1 cellular context compared by ENCODE assay signal in the genomic region with DNA sequence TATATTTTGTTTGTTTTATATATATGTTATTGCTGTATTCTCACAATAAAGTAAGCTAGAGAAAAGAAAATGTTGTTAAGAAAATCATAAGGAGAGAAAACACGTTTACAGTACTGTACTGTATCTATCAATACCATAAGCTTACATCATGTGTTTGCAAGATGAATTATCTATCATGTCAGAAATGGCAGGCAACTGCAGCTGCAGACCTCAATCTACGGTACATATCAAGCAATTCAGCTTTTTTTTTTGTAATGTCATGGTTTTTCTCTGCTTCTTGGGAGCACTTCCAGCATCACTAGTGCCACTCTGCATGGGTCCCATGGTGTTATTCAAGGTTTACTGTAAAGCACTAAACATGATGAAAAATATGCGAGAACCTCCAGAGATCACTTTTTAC.
TF ChIP-seq lines count a peak whose summit lies in the region.

No MANE protein-coding gene starts in this region.

TF ChIP-seq in K562, 482 proteins besides CTCF, POLR2A, EP300 and RAD21 (continued from another document and continues in another):
- no peak for TF ChIP-seq MCM5 (IDR thresholded peaks at IDR 0.05; ENCODE audit: low read depth)
- no peak for TF ChIP-seq XRCC4 (IDR thresholded peaks at IDR 0.05; ENCODE audit: extremely low read depth, insufficient read depth, insufficient read length)
- no peak for TF ChIP-seq OTX1 (CRISPR knock-in tag; IDR thresholded peaks at IDR 0.05)
- TF ChIP-seq, protein P1, sequence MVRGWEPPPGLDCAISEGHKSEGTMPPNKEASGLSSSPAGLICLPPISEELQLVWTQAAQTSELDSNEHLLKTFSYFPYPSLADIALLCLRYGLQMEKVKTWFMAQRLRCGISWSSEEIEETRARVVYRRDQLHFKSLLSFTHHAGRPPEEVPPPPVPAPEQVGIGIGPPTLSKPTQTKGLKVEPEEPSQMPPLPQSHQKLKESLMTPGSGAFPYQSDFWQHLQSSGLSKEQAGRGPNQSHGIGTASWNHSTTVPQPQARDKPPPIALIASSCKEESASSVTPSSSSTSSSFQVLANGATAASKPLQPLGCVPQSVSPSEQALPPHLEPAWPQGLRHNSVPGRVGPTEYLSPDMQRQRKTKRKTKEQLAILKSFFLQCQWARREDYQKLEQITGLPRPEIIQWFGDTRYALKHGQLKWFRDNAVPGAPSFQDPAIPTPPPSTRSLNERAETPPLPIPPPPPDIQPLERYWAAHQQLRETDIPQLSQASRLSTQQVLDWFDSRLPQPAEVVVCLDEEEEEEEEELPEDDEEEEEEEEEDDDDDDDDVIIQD (CRISPR knock-in tag; IDR thresholded peaks at IDR 0.05) = no peak
- no peak for TF ChIP-seq ZNF282 (CRISPR knock-in tag; IDR thresholded peaks at IDR 0.05)
- TF ChIP-seq, protein P2, sequence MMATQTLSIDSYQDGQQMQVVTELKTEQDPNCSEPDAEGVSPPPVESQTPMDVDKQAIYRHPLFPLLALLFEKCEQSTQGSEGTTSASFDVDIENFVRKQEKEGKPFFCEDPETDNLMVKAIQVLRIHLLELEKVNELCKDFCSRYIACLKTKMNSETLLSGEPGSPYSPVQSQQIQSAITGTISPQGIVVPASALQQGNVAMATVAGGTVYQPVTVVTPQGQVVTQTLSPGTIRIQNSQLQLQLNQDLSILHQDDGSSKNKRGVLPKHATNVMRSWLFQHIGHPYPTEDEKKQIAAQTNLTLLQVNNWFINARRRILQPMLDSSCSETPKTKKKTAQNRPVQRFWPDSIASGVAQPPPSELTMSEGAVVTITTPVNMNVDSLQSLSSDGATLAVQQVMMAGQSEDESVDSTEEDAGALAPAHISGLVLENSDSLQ (IDR thresholded peaks at IDR 0.05) = peak; percentile 63
- no peak for TF ChIP-seq ZFP30 (CRISPR knock-in tag; IDR thresholded peaks at IDR 0.05; ENCODE audit: borderline replicate concordance)
- no peak for TF ChIP-seq MECOM (CRISPR knock-in tag; IDR thresholded peaks at IDR 0.05)
- no peak for TF ChIP-seq KDM4B (IDR thresholded peaks at IDR 0.05; ENCODE audit: borderline replicate concordance in 2 of 2, low read depth in 1 of 2)
- no peak for TF ChIP-seq MED1 (CRISPR knock-in tag; IDR thresholded peaks at IDR 0.05; ENCODE audit: borderline replicate concordance)
- TF ChIP-seq L3MBTL2 (IDR thresholded peaks at IDR 0.05) = no peak
- TF ChIP-seq, protein P3, sequence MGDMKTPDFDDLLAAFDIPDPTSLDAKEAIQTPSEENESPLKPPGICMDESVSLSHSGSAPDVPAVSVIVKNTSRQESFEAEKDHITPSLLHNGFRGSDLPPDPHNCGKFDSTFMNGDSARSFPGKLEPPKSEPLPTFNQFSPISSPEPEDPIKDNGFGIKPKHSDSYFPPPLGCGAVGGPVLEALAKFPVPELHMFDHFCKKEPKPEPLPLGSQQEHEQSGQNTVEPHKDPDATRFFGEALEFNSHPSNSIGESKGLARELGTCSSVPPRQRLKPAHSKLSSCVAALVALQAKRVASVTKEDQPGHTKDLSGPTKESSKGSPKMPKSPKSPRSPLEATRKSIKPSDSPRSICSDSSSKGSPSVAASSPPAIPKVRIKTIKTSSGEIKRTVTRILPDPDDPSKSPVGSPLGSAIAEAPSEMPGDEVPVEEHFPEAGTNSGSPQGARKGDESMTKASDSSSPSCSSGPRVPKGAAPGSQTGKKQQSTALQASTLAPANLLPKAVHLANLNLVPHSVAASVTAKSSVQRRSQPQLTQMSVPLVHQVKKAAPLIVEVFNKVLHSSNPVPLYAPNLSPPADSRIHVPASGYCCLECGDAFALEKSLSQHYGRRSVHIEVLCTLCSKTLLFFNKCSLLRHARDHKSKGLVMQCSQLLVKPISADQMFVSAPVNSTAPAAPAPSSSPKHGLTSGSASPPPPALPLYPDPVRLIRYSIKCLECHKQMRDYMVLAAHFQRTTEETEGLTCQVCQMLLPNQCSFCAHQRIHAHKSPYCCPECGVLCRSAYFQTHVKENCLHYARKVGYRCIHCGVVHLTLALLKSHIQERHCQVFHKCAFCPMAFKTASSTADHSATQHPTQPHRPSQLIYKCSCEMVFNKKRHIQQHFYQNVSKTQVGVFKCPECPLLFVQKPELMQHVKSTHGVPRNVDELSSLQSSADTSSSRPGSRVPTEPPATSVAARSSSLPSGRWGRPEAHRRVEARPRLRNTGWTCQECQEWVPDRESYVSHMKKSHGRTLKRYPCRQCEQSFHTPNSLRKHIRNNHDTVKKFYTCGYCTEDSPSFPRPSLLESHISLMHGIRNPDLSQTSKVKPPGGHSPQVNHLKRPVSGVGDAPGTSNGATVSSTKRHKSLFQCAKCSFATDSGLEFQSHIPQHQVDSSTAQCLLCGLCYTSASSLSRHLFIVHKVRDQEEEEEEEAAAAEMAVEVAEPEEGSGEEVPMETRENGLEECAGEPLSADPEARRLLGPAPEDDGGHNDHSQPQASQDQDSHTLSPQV (IDR thresholded peaks at IDR 0.05) = no peak
- TF ChIP-seq MXI1 (IDR thresholded peaks at IDR 0.05; ENCODE audit: low read depth, low read length) = no peak
- TF ChIP-seq SIN3B (IDR thresholded peaks at IDR 0.05; ENCODE audit: low read depth) = no peak
- TF ChIP-seq FOXK1 (CRISPR knock-in tag; IDR thresholded peaks at IDR 0.05; ENCODE audit: borderline replicate concordance) = no peak
- TF ChIP-seq, protein P4, sequence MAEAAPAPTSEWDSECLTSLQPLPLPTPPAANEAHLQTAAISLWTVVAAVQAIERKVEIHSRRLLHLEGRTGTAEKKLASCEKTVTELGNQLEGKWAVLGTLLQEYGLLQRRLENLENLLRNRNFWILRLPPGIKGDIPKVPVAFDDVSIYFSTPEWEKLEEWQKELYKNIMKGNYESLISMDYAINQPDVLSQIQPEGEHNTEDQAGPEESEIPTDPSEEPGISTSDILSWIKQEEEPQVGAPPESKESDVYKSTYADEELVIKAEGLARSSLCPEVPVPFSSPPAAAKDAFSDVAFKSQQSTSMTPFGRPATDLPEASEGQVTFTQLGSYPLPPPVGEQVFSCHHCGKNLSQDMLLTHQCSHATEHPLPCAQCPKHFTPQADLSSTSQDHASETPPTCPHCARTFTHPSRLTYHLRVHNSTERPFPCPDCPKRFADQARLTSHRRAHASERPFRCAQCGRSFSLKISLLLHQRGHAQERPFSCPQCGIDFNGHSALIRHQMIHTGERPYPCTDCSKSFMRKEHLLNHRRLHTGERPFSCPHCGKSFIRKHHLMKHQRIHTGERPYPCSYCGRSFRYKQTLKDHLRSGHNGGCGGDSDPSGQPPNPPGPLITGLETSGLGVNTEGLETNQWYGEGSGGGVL (CRISPR knock-in tag; IDR thresholded peaks at IDR 0.05) = no peak
- no peak for TF ChIP-seq DPF2 (IDR thresholded peaks at IDR 0.05)
- TF ChIP-seq ZBTB1 (CRISPR knock-in tag; IDR thresholded peaks at IDR 0.05; ENCODE audit: borderline replicate concordance, low read depth) = no peak
- TF ChIP-seq NR2F6 (CRISPR knock-in tag; IDR thresholded peaks at IDR 0.05) = no peak
- no peak for TF ChIP-seq NFIC (IDR thresholded peaks at IDR 0.05)
- TF ChIP-seq, protein P5, sequence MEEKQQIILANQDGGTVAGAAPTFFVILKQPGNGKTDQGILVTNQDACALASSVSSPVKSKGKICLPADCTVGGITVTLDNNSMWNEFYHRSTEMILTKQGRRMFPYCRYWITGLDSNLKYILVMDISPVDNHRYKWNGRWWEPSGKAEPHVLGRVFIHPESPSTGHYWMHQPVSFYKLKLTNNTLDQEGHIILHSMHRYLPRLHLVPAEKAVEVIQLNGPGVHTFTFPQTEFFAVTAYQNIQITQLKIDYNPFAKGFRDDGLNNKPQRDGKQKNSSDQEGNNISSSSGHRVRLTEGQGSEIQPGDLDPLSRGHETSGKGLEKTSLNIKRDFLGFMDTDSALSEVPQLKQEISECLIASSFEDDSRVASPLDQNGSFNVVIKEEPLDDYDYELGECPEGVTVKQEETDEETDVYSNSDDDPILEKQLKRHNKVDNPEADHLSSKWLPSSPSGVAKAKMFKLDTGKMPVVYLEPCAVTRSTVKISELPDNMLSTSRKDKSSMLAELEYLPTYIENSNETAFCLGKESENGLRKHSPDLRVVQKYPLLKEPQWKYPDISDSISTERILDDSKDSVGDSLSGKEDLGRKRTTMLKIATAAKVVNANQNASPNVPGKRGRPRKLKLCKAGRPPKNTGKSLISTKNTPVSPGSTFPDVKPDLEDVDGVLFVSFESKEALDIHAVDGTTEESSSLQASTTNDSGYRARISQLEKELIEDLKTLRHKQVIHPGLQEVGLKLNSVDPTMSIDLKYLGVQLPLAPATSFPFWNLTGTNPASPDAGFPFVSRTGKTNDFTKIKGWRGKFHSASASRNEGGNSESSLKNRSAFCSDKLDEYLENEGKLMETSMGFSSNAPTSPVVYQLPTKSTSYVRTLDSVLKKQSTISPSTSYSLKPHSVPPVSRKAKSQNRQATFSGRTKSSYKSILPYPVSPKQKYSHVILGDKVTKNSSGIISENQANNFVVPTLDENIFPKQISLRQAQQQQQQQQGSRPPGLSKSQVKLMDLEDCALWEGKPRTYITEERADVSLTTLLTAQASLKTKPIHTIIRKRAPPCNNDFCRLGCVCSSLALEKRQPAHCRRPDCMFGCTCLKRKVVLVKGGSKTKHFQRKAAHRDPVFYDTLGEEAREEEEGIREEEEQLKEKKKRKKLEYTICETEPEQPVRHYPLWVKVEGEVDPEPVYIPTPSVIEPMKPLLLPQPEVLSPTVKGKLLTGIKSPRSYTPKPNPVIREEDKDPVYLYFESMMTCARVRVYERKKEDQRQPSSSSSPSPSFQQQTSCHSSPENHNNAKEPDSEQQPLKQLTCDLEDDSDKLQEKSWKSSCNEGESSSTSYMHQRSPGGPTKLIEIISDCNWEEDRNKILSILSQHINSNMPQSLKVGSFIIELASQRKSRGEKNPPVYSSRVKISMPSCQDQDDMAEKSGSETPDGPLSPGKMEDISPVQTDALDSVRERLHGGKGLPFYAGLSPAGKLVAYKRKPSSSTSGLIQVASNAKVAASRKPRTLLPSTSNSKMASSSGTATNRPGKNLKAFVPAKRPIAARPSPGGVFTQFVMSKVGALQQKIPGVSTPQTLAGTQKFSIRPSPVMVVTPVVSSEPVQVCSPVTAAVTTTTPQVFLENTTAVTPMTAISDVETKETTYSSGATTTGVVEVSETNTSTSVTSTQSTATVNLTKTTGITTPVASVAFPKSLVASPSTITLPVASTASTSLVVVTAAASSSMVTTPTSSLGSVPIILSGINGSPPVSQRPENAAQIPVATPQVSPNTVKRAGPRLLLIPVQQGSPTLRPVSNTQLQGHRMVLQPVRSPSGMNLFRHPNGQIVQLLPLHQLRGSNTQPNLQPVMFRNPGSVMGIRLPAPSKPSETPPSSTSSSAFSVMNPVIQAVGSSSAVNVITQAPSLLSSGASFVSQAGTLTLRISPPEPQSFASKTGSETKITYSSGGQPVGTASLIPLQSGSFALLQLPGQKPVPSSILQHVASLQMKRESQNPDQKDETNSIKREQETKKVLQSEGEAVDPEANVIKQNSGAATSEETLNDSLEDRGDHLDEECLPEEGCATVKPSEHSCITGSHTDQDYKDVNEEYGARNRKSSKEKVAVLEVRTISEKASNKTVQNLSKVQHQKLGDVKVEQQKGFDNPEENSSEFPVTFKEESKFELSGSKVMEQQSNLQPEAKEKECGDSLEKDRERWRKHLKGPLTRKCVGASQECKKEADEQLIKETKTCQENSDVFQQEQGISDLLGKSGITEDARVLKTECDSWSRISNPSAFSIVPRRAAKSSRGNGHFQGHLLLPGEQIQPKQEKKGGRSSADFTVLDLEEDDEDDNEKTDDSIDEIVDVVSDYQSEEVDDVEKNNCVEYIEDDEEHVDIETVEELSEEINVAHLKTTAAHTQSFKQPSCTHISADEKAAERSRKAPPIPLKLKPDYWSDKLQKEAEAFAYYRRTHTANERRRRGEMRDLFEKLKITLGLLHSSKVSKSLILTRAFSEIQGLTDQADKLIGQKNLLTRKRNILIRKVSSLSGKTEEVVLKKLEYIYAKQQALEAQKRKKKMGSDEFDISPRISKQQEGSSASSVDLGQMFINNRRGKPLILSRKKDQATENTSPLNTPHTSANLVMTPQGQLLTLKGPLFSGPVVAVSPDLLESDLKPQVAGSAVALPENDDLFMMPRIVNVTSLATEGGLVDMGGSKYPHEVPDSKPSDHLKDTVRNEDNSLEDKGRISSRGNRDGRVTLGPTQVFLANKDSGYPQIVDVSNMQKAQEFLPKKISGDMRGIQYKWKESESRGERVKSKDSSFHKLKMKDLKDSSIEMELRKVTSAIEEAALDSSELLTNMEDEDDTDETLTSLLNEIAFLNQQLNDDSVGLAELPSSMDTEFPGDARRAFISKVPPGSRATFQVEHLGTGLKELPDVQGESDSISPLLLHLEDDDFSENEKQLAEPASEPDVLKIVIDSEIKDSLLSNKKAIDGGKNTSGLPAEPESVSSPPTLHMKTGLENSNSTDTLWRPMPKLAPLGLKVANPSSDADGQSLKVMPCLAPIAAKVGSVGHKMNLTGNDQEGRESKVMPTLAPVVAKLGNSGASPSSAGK (IDR thresholded peaks at IDR 0.05) = no peak
- no peak for TF ChIP-seq ZZZ3 (IDR thresholded peaks at IDR 0.05)
- TF ChIP-seq, protein P6, sequence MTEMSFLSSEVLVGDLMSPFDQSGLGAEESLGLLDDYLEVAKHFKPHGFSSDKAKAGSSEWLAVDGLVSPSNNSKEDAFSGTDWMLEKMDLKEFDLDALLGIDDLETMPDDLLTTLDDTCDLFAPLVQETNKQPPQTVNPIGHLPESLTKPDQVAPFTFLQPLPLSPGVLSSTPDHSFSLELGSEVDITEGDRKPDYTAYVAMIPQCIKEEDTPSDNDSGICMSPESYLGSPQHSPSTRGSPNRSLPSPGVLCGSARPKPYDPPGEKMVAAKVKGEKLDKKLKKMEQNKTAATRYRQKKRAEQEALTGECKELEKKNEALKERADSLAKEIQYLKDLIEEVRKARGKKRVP (CRISPR knock-in tag; IDR thresholded peaks at IDR 0.05) = peak; percentile 15; the same call in 1 of the 2 replicates
- no peak for TF ChIP-seq EGR1 (conservative IDR thresholded peaks at IDR 0.05)
- no peak for TF ChIP-seq YY1 (IDR thresholded peaks at IDR 0.05; ENCODE audit: borderline replicate concordance in 1 of 3, control insufficient read depth in 1 of 3, extremely low read depth in 1 of 3, insufficient read depth in 3 of 3, insufficient read length in 1 of 3, insufficient replicate concordance in 2 of 3, low read depth in 1 of 3, low read length in 2 of 3)
- TF ChIP-seq MTA2 (IDR thresholded peaks at IDR 0.05; ENCODE audit: low read depth) = no peak
- TF ChIP-seq MEIS2 (IDR thresholded peaks at IDR 0.05; ENCODE audit: partially characterized antibody) = peak; percentile 90
- TF ChIP-seq, protein P7, sequence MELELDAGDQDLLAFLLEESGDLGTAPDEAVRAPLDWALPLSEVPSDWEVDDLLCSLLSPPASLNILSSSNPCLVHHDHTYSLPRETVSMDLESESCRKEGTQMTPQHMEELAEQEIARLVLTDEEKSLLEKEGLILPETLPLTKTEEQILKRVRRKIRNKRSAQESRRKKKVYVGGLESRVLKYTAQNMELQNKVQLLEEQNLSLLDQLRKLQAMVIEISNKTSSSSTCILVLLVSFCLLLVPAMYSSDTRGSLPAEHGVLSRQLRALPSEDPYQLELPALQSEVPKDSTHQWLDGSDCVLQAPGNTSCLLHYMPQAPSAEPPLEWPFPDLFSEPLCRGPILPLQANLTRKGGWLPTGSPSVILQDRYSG (tag; conservative IDR thresholded peaks at IDR 0.05; ENCODE audit: low read depth) = no peak
- peak; percentile 55 for TF ChIP-seq TAL1 (IDR thresholded peaks at IDR 0.05)
